ENCODE assay signal across 8 cellular contexts in the genomic region with DNA sequence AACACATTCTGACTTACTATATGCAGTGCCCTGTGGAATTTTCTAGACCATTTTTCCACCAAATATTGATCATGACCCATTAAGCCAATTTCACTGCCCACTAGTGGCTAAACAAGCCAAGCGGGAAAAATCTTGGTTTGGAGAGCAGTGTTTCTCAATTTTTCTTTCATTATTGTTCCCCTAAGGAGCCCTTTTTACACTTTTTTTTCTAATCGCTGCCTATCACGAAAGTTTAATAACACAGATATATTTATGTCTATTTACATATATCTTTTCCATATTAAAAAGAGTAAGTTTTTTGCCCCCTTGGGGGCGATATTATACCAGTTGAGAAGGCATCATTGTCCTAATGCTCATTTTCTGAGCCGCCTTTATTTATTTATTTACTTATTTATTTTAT. TPM values are rescaled to one million over a fixed set of nuclear protein-coding genes. Genes with fewer than 3 reads are reported as not detected.
DNase-seq lines count a peak whose midpoint lies in the region; ATAC-seq and TF ChIP-seq lines count a peak whose summit lies in the region.
"Had no signal": no experiment of that assay in that cellular context is flagged by ENCODE, and none has a peak within 500 bp of the region (broad histone marks: within the 10 kb centered on the region; RNA-seq: fewer than 3 reads in every experiment).

No MANE protein-coding gene starts in this region.

- no peak overlapping the region for H3K4me3 Mint-ChIP-seq in osteocyte (ENCODE audit: unreplicated experiment)
- H3K4me3 Mint-ChIP-seq in activated T-helper 17 cell treated with anti-CD3 and anti-CD28 coated beads, Interleukin-2, amount 50 U/mL, for 72 hours: no peak overlapping the region
- H3K4me3 Mint-ChIP-seq in stimulated activated memory B cell treated with anti-CD40 and anti-IgM and Interleukin-4, amounts not matched to agents 10 μg/mL and 1 μg/mL and 100 μg/mL, for 72 hours: no peak overlapping the region

- no peaks in the 10 kb centered on the region for H3K9me3 ChIP-seq in MM.1S (replicated peaks; ENCODE audit: insufficient read depth, low read length)

- H4K20me1 ChIP-seq in MM.1S (ENCODE audit: insufficient read depth, low read length): no peaks in the 10 kb centered on the region

- H3K9me3 Mint-ChIP-seq in osteocyte (ENCODE audit: unreplicated experiment): no peaks in the 10 kb centered on the region
- H3K9me3 Mint-ChIP-seq in activated T-helper 17 cell treated with anti-CD3 and anti-CD28 coated beads, Interleukin-2, amount 50 U/mL, for 72 hours: no peaks in the 10 kb centered on the region
- H3K9me3 Mint-ChIP-seq in stimulated activated memory B cell treated with anti-CD40 and anti-IgM and Interleukin-4, amounts not matched to agents 10 μg/mL and 1 μg/mL and 100 μg/mL, for 72 hours: no peaks in the 10 kb centered on the region

- no peak overlapping the region for H2AFZ ChIP-seq in MM.1S (ENCODE audit: low read length)

- in situ Hi-C loops in G401 (cut with HindIII; ENCODE audit: low sequenced_read_pairs): no loop called here

- no peak overlapping the region for H3K9ac ChIP-seq in MM.1S (ENCODE audit: low read length)

- no peak overlapping the region for H3K4me3 ChIP-seq in MM.1S (ENCODE audit: low read length)

- no peaks in the 10 kb centered on the region for H3K4me1 ChIP-seq in MM.1S (ENCODE audit: low read length)

- no peaks in the 10 kb centered on the region for H3K27me3 ChIP-seq in MM.1S (replicated peaks; ENCODE audit: insufficient read depth, low read length)

- no peak overlapping the region for H3K4me2 ChIP-seq in MM.1S (ENCODE audit: low read depth, low read length)

- no peaks in the 10 kb centered on the region for H3K9me2 ChIP-seq in MM.1S (replicated peaks; ENCODE audit: insufficient read depth, low read length)

- no peak overlapping the region for H3K27ac ChIP-seq in MM.1S (ENCODE audit: low read length)

- no peaks in the 10 kb centered on the region for H3K79me2 ChIP-seq in MM.1S (ENCODE audit: low read length)

- DNase-seq in G401 (ENCODE audit: low spot score) (peak; percentile 30), MM.1S (peak; percentile 49), dedifferentiated amniotic fluid mesenchymal stem cell (ENCODE audit: extremely low spot score) (peak; percentile 31), osteocyte (ENCODE audit: extremely low spot score, unreplicated experiment) (no peak)
- DNase-seq: activated T-cell treated with anti-CD3 and anti-CD28 coated beads for 4 hours had no signal

- H3K36me3 ChIP-seq in MM.1S (replicated peaks; ENCODE audit: insufficient read depth, low read length): no peaks in the 10 kb centered on the region

- peaks cover 8% of the 10 kb centered on the region for H3K27me3 Mint-ChIP-seq in osteocyte (ENCODE audit: unreplicated experiment)
- H3K27me3 Mint-ChIP-seq in activated T-helper 17 cell treated with anti-CD3 and anti-CD28 coated beads, Interleukin-2, amount 50 U/mL, for 72 hours: no peaks in the 10 kb centered on the region
- peaks cover 24% of the 10 kb centered on the region for H3K27me3 Mint-ChIP-seq in stimulated activated memory B cell treated with anti-CD40 and anti-IgM and Interleukin-4, amounts not matched to agents 10 μg/mL and 1 μg/mL and 100 μg/mL, for 72 hours

- H3K36me3 Mint-ChIP-seq in osteocyte (ENCODE audit: unreplicated experiment): no peaks in the 10 kb centered on the region
- no peaks in the 10 kb centered on the region for H3K36me3 Mint-ChIP-seq in activated T-helper 17 cell treated with anti-CD3 and anti-CD28 coated beads, Interleukin-2, amount 50 U/mL, for 72 hours (ENCODE audit: low read depth)
- H3K36me3 Mint-ChIP-seq in stimulated activated memory B cell treated with anti-CD40 and anti-IgM and Interleukin-4, amounts not matched to agents 10 μg/mL and 1 μg/mL and 100 μg/mL, for 72 hours: no peaks in the 10 kb centered on the region

- no peak overlapping the region for H3K27ac Mint-ChIP-seq in osteocyte (ENCODE audit: unreplicated experiment)
- H3K27ac Mint-ChIP-seq in activated T-helper 17 cell treated with anti-CD3 and anti-CD28 coated beads, Interleukin-2, amount 50 U/mL, for 72 hours: no peak overlapping the region
- H3K27ac Mint-ChIP-seq in stimulated activated memory B cell treated with anti-CD40 and anti-IgM and Interleukin-4, amounts not matched to agents 10 μg/mL and 1 μg/mL and 100 μg/mL, for 72 hours: no peak overlapping the region

- H3K4me1 Mint-ChIP-seq in osteocyte (ENCODE audit: unreplicated experiment): no peaks in the 10 kb centered on the region
- H3K4me1 Mint-ChIP-seq in activated T-helper 17 cell treated with anti-CD3 and anti-CD28 coated beads, Interleukin-2, amount 50 U/mL, for 72 hours: peaks cover 6% of the 10 kb centered on the region
- peaks cover 6% of the 10 kb centered on the region for H3K4me1 Mint-ChIP-seq in stimulated activated memory B cell treated with anti-CD40 and anti-IgM and Interleukin-4, amounts not matched to agents 10 μg/mL and 1 μg/mL and 100 μg/mL, for 72 hours

- no peak for ATAC-seq in HG03457 (IDR thresholded peaks at IDR 0.05; ENCODE audit: unreplicated experiment)
- no peak for ATAC-seq in activated T-helper 17 cell treated with anti-CD3 and anti-CD28 coated beads, Interleukin-2, amount 50 U/mL, for 72 hours (replicated peaks)
- ATAC-seq in stimulated activated memory B cell treated with anti-CD40 and anti-IgM and Interleukin-4, amounts not matched to agents 10 μg/mL and 1 μg/mL and 100 μg/mL, for 72 hours: no peak

- TF ChIP-seq CTCF in MM.1S (IDR thresholded peaks at IDR 0.05; ENCODE audit: low read length): peak; percentile 32
- peak; percentile 62 for TF ChIP-seq CTCF in osteocyte (IDR thresholded peaks at IDR 0.05)

- no peaks in the 10 kb centered on the region for H3F3A ChIP-seq in MM.1S (ENCODE audit: insufficient read depth, low read length)

RNA-seq across cellular contexts. Expression of gene TLCD3B, which starts 10.8 kb away (rescaled TPM):
- 1.3 TPM in 1 of 2 replicates, not detected in the other for total RNA-seq in G401 (2014; rRNA removed; shearing (Covaris generic))
- 0.32 and 0.52 TPM in 2 replicates for total RNA-seq in osteocyte
- total RNA-seq in activated T-helper 17 cell treated with anti-CD3 and anti-CD28 coated beads, Interleukin-2, amount 50 U/mL, for 72 hours: 1 to 10 TPM; 1.9 to 7.4 TPM

RNA-seq across cellular contexts. Expression of gene C16orf92, which starts 18.8 kb away (rescaled TPM):
- not detected in 2 replicates for total RNA-seq in G401 (2014; rRNA removed; shearing (Covaris generic))
- not detected in 2 replicates for total RNA-seq in osteocyte
- total RNA-seq in activated T-helper 17 cell treated with anti-CD3 and anti-CD28 coated beads, Interleukin-2, amount 50 U/mL, for 72 hours: not detected

RNA-seq across cellular contexts. Expression of gene ALDOA, which starts 23.7 kb away (rescaled TPM):
- 432 and 515 TPM in 2 replicates for total RNA-seq in G401 (2014; rRNA removed; shearing (Covaris generic))
- 750 and 765 TPM in 2 replicates for total RNA-seq in osteocyte
- 1,000 to 10,000 TPM; 2,200 to 3,862 TPM for total RNA-seq in activated T-helper 17 cell treated with anti-CD3 and anti-CD28 coated beads, Interleukin-2, amount 50 U/mL, for 72 hours

RNA-seq across cellular contexts. Expression of gene DOC2A, which starts 31.0 kb away (rescaled TPM):
- not detected in 2 replicates for total RNA-seq in G401 (2014; rRNA removed; shearing (Covaris generic))
- 1.3 TPM in 2 replicates for total RNA-seq in osteocyte
- 1 to 10 TPM in 1 of 2 donors, under 1 TPM in 1; 0.19 to 1.0 TPM for total RNA-seq in activated T-helper 17 cell treated with anti-CD3 and anti-CD28 coated beads, Interleukin-2, amount 50 U/mL, for 72 hours

RNA-seq across cellular contexts. Expression of gene PPP4C, which starts 34.0 kb away (rescaled TPM):
- 225 and 232 TPM in 2 replicates for total RNA-seq in G401 (2014; rRNA removed; shearing (Covaris generic))
- total RNA-seq in osteocyte: 101 and 102 TPM in 2 replicates
- total RNA-seq in activated T-helper 17 cell treated with anti-CD3 and anti-CD28 coated beads, Interleukin-2, amount 50 U/mL, for 72 hours: 100 to 1,000 TPM; 111 to 147 TPM
